In the genomic region with DNA sequence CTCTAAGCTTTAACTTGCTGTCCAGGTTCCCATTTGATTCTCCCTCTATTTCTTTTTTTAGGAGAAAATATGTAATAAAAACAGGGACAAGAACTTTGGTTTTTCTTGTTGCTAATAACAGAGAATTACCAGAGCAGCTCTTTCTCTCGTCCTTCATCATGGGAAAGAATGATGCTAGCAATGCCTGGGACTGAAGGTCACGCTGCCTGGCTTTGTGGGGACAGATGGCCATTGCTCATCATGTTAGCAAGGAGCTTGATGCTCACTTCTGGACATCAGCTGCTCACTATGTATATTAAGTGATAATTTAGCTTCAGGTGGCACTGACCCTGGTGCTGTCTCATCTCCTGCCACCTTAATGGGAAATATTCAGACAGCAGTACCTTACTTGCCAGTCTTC, we compare ENCODE assay signal across 2 cellular contexts.
TF ChIP-seq lines count a peak whose summit lies in the region.

No MANE protein-coding gene starts in this region.

TF ChIP-seq in A549, 52 proteins besides CTCF, POLR2A, EP300 and RAD21:
- TF ChIP-seq FOXS1 (CRISPR knock-in tag; IDR thresholded peaks at IDR 0.05) (no peak), NR3C1 (IDR thresholded peaks at IDR 0.05) (no peak), RCOR1 (IDR thresholded peaks at IDR 0.05; ENCODE audit: low read depth, low read length) (no peak), RNF2 (IDR thresholded peaks at IDR 0.05; ENCODE audit: borderline replicate concordance, low read depth) (no peak), CHD2 (IDR thresholded peaks at IDR 0.05; ENCODE audit: low read length, partially characterized antibody) (no peak), JUN (IDR thresholded peaks at IDR 0.05) (no peak)
- TF ChIP-seq, protein P1, sequence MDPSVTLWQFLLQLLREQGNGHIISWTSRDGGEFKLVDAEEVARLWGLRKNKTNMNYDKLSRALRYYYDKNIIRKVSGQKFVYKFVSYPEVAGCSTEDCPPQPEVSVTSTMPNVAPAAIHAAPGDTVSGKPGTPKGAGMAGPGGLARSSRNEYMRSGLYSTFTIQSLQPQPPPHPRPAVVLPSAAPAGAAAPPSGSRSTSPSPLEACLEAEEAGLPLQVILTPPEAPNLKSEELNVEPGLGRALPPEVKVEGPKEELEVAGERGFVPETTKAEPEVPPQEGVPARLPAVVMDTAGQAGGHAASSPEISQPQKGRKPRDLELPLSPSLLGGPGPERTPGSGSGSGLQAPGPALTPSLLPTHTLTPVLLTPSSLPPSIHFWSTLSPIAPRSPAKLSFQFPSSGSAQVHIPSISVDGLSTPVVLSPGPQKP (IDR thresholded peaks at IDR 0.05; ENCODE audit: low read depth, low read length) = no peak
TF ChIP-seq in A549: peak in this region for 0.

TF ChIP-seq in neural cell, 6 proteins besides CTCF, POLR2A, EP300 and RAD21:
- TF ChIP-seq SMC3 (conservative IDR thresholded peaks at IDR 0.05; ENCODE audit: poor library complexity) (no peak), MXI1 (conservative IDR thresholded peaks at IDR 0.05; ENCODE audit: poor library complexity, severe bottlenecking) (no peak), TAF1 (IDR thresholded peaks at IDR 0.05; ENCODE audit: low read depth) (no peak), EZH2 (IDR thresholded peaks at IDR 0.05; ENCODE audit: borderline replicate concordance, insufficient read depth, low read length, poor library complexity, severe bottlenecking) (no peak), POLR2AphosphoS5 (IDR thresholded peaks at IDR 0.05) (no peak), REST (IDR thresholded peaks at IDR 0.05; ENCODE audit: borderline replicate concordance) (no peak)
